Comparison of ENCODE assay signal across 8 cellular contexts in the genomic region with DNA sequence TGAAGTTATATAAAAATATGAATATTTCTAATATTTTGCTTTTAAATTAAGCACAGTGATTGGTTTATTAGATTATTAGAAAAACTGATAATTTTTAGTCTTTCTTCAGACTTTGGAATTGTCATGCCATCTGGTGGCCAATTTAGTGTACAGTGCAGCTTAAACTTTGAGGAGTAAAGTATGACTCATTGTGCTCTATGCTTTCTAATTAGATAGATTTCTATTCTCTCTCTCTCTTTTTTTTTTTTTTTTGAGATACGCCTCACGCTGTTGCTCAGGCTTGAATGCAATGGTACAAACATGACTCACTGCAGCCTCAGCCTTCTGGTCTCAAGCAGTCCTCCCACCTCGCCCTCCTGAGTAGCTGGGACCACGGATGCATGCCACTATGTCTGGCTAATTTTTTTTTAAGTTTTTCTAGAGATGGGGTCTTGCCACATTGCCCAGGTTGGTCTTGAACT. TPM values are rescaled to one million over a fixed set of nuclear protein-coding genes. Genes with fewer than 3 reads are reported as not detected.
DNase-seq lines count a peak whose midpoint lies in the region; ATAC-seq and TF ChIP-seq lines count a peak whose summit lies in the region.

No MANE protein-coding gene starts in this region.

- H3K4me3 ChIP-seq in AG10803 (ENCODE audit: low read length) (no peak overlapping the region), psoas muscle (no peak overlapping the region)

- no peaks in the 10 kb centered on the region for H3K9me3 ChIP-seq in psoas muscle

- H3K36me3 ChIP-seq in psoas muscle (ENCODE audit: insufficient read depth in 1 of 2, low read depth in 1 of 2) = peaks cover 2 to 45% of the 10 kb centered on the region in 2 donors

- intact Hi-C loops in psoas muscle (cut with DNase I) = loop anchor here in 1 of 2 donors (5.0 to 10.0 kb wide), 2 partner anchors 57 to 524 kb away; partner anchors contain the start of gene ZBTB26

- H3K9me3 Mint-ChIP-seq in activated T-helper 17 cell treated with anti-CD3 and anti-CD28 coated beads, Interleukin-2, amount 50 U/mL, for 72 hours = no peaks in the 10 kb centered on the region

- H3K36me3 Mint-ChIP-seq in activated T-helper 17 cell treated with anti-CD3 and anti-CD28 coated beads, Interleukin-2, amount 50 U/mL, for 72 hours (ENCODE audit: low read depth) = peaks cover 56% of the 10 kb centered on the region

- no peak overlapping the region for H3K4me3 Mint-ChIP-seq in activated T-helper 17 cell treated with anti-CD3 and anti-CD28 coated beads, Interleukin-2, amount 50 U/mL, for 72 hours

- peak; percentile 61 for ATAC-seq in GM18499 (IDR thresholded peaks at IDR 0.05; ENCODE audit: insufficient read depth, unreplicated experiment)
- peak; percentile 92 for ATAC-seq in activated T-helper 17 cell treated with anti-CD3 and anti-CD28 coated beads, Interleukin-2, amount 50 U/mL, for 72 hours (replicated peaks)
- ATAC-seq in psoas muscle = peak; percentile 57 to 93 (median 86)

- WGBS in psoas muscle, 3 donors = 59 to 65% (median 60%) methylated on average over 4 of the region's 4 CpGs

- H3K27ac Mint-ChIP-seq in activated T-helper 17 cell treated with anti-CD3 and anti-CD28 coated beads, Interleukin-2, amount 50 U/mL, for 72 hours = no peak overlapping the region

- no peaks in the 10 kb centered on the region for H3K4me1 ChIP-seq in psoas muscle

- no peaks in the 10 kb centered on the region for H3K27me3 Mint-ChIP-seq in activated T-helper 17 cell treated with anti-CD3 and anti-CD28 coated beads, Interleukin-2, amount 50 U/mL, for 72 hours

- no peaks in the 10 kb centered on the region for H3K27me3 ChIP-seq in psoas muscle (ENCODE audit: insufficient read depth in 3 of 3, low read length in 2 of 3)

- H3K27ac ChIP-seq in psoas muscle = no peak overlapping the region

- no peaks in the 10 kb centered on the region for H3K4me1 Mint-ChIP-seq in activated T-helper 17 cell treated with anti-CD3 and anti-CD28 coated beads, Interleukin-2, amount 50 U/mL, for 72 hours

- peak; percentile 81 for TF ChIP-seq CTCF in AG10803 (conservative IDR thresholded peaks at IDR 0.05; ENCODE audit: low read length)
- TF ChIP-seq CTCF in psoas muscle (IDR thresholded peaks at IDR 0.05) = peak; percentile 71

- DNase-seq in AG10803 (ENCODE audit: low read depth) (peak; percentile 93), NCI-H774 (lab: John Stamatoyannopoulos, UW) (peak; percentile 32), foreskin melanocyte (peak; percentile 76), psoas muscle (peak in 1 of 2 donors; percentile 14), NCI-H2081 treated with DMSO at 0.1 percent for 48 hours (lab: John Stamatoyannopoulos, UW) (no peak), DMS79 (lab: John Stamatoyannopoulos, UW) (no peak)

RNA-seq across cellular contexts. Expression of gene GPR21, which starts 42.1 kb away (rescaled TPM):
- total RNA-seq in activated T-helper 17 cell treated with anti-CD3 and anti-CD28 coated beads, Interleukin-2, amount 50 U/mL, for 72 hours = 1 to 10 TPM in 1 of 2 donors, under 1 TPM in 1; 0.95 to 1.5 TPM
- under 1 TPM in 1 of 4 donors, not detected in 3; 0.64 TPM for total RNA-seq in psoas muscle
- polyA plus RNA-seq in psoas muscle = under 1 TPM in 2 of 3 donors, not detected in 1; 0.05 to 0.12 TPM

RNA-seq across cellular contexts. Expression of gene RABGAP1, which starts 50.6 kb away (rescaled TPM):
- total RNA-seq in activated T-helper 17 cell treated with anti-CD3 and anti-CD28 coated beads, Interleukin-2, amount 50 U/mL, for 72 hours = 10 to 100 TPM; 35.5 to 42.4 TPM
- total RNA-seq in psoas muscle = 10 to 100 TPM; 32.8 to 57.9 (median 39.2) TPM
- 10 to 100 TPM; 15.5 to 33.8 (median 16.1) TPM for polyA plus RNA-seq in psoas muscle

Comparison
In these comparisons a context has a peak if more than half of its experiments do, and no peak if none do; other contexts are left out.
1. DNase-seq: peak in AG10803 (single experiment), NCI-H774 (single experiment) and foreskin melanocyte (single experiment); none in NCI-H2081 treated with DMSO at 0.1 percent for 48 hours (single experiment) and DMS79 (single experiment).
2. Peak in every context shown above with its lines, with median percentiles within 50 percentile points of each other: ATAC-seq.